Comparison of ENCODE assay signal across 25 cellular contexts in genomic region chr12:85191-85666, GRCh38. TPM values are rescaled to one million over a fixed set of nuclear protein-coding genes. Genes with fewer than 3 reads are reported as not detected.
A peak's percentile ranks its signal among the peaks of the same experiment; 100 is the strongest.
DNase-seq lines count a peak whose midpoint lies in the region; ATAC-seq and TF ChIP-seq lines count a peak whose summit lies in the region.
"Had no signal": no experiment of that assay in that cellular context is flagged by ENCODE, and none has a peak within 500 bp of the region (broad histone marks: within the 10 kb centered on the region; RNA-seq: fewer than 3 reads in every experiment).

No MANE protein-coding gene starts in this region.

- H3K27me3 ChIP-seq in A673 (replicated peaks; ENCODE audit: insufficient read depth, low read depth, low read length, poor library complexity) (no peaks in the 10 kb centered on the region), GM23338 (ENCODE audit: insufficient read depth) (peaks cover 12% of the 10 kb centered on the region; the same call in 1 of the 2 replicates)
- H3K27me3 ChIP-seq: right atrium auricular region had no signal

- H3K4me3 ChIP-seq in A673 (ENCODE audit: low read depth, low read length, poor library complexity, severe bottlenecking) (no peak overlapping the region), GM23338 (no peak overlapping the region)
- H3K4me3 ChIP-seq: gastroesophageal sphincter, left lung, mucosa of descending colon, neural progenitor cell, right atrium auricular region, transverse colon had no signal

- DNase-seq in A673 (ENCODE audit: low spot score), result peak; percentile 63
- DNase-seq in GM23338 (ENCODE audit: low spot score), result no peak
- DNase-seq in NCI-H345 treated with DMSO at 0.1 percent for 48 hours (lab: John Stamatoyannopoulos, UW; ENCODE audit: unreplicated experiment), result peak; percentile 79
- peak in 34 of 42 donors; percentile 4 to 63 (median 40) for DNase-seq in head of caudate nucleus
- no peak for DNase-seq in HuH-7 (ENCODE audit: low spot score)
- DNase-seq in AG20443 (ENCODE audit: low spot score), result no peak
- DNase-seq: ACHN; activated CD8-positive, alpha-beta T cell treated with anti-CD3 and anti-CD28 coated beads for 36 hours; activated naive CD4-positive, alpha-beta T cell treated with anti-CD3 and anti-CD28 coated beads, Interleukin-2, amount 10 ng/mL, durations not matched to agents 7 days and 5 days; activated T-cell treated with anti-CD3 and anti-CD28 coated beads, Interleukin-2, amount 50 U/mL, for 4 hours; CD4-positive, CD25-positive, alpha-beta regulatory T cell; dermis blood vessel endothelial cell; KG1; left lung; mucosa of descending colon; NCI-H524 treated with DMSO at 0.1 percent for 48 hours; OCI-M1; stimulated activated naive B cell treated with anti-CD40 and anti-IgM and Interleukin-4, amounts not matched to agents 10 μg/mL and 1 μg/mL and 100 μg/mL, for 72 hours; T-helper 2 cell; transverse colon had no signal

- no peaks in the 10 kb centered on the region for H3K9me3 ChIP-seq in A673 (ENCODE audit: low read depth, low read length, poor library complexity, severe bottlenecking)
- H3K9me3 ChIP-seq: mucosa of descending colon had no signal

- H3K4me1 ChIP-seq in A673 (ENCODE audit: insufficient read depth, low read length, poor library complexity, severe bottlenecking), result peaks cover 7% of the 10 kb centered on the region
- H3K4me1 ChIP-seq in GM23338 (ENCODE audit: insufficient read depth), result no peaks in the 10 kb centered on the region
- H3K4me1 ChIP-seq: gastroesophageal sphincter, left lung, neural progenitor cell, right atrium auricular region, transverse colon had no signal

- H3K9me3 Mint-ChIP-seq in GM23338, result peaks cover 14% of the 10 kb centered on the region
- H3K9me3 Mint-ChIP-seq: activated T-cell treated with anti-CD3 and anti-CD28 coated beads, Interleukin-2, amount 50 U/mL, for 4 hours had no signal

- no peak overlapping the region for H3K4me3 Mint-ChIP-seq in GM23338
- H3K4me3 Mint-ChIP-seq: activated CD8-positive, alpha-beta T cell treated with anti-CD3 and anti-CD28 coated beads for 36 hours; activated naive CD4-positive, alpha-beta T cell treated with anti-CD3 and anti-CD28 coated beads, Interleukin-2, amount 10 ng/mL, durations not matched to agents 7 days and 5 days; activated T-cell treated with anti-CD3 and anti-CD28 coated beads, Interleukin-2, amount 50 U/mL, for 4 hours; CD4-positive, CD25-positive, alpha-beta regulatory T cell; neural progenitor cell; stimulated activated naive B cell treated with anti-CD40 and anti-IgM and Interleukin-4, amounts not matched to agents 10 μg/mL and 1 μg/mL and 100 μg/mL, for 72 hours had no signal

- peaks cover 4% of the 10 kb centered on the region; the same call in 1 of the 2 replicates for H3K9me2 ChIP-seq in GM23338 (ENCODE audit: insufficient read depth)

- no peaks in the 10 kb centered on the region for H3K79me2 ChIP-seq in GM23338 (replicated peaks; ENCODE audit: insufficient read depth)

- ATAC-seq in GM23338, result peak; percentile 50; the same call in 2 of the 3 replicates
- ATAC-seq in HG03442 (IDR thresholded peaks at IDR 0.05; ENCODE audit: unreplicated experiment), result no peak
- no peak for ATAC-seq in GM21825 (IDR thresholded peaks at IDR 0.05; ENCODE audit: unreplicated experiment)
- ATAC-seq: activated CD8-positive, alpha-beta T cell treated with anti-CD3 and anti-CD28 coated beads for 36 hours; activated T-cell treated with anti-CD3 and anti-CD28 coated beads, Interleukin-2, amount 50 U/mL, for 4 hours; gastroesophageal sphincter; left lung; mucosa of descending colon; stimulated activated naive B cell treated with anti-CD40 and anti-IgM and Interleukin-4, amounts not matched to agents 10 μg/mL and 1 μg/mL and 100 μg/mL, for 72 hours had no signal

- H4K20me1 ChIP-seq in GM23338 (replicated peaks; ENCODE audit: insufficient read depth), result no peaks in the 10 kb centered on the region

- H3K36me3 ChIP-seq in A673 (ENCODE audit: insufficient read depth, low read length, poor library complexity, severe bottlenecking) (no peaks in the 10 kb centered on the region), GM23338 (ENCODE audit: insufficient read depth) (no peaks in the 10 kb centered on the region)
- H3K36me3 ChIP-seq: gastroesophageal sphincter, left lung, neural progenitor cell, right atrium auricular region, transverse colon had no signal

- CTCF ChIA-PET in A673 (lab: Charles Lee), result no interaction called here

- H3K27ac Mint-ChIP-seq in GM23338, result no peak overlapping the region
- H3K27ac Mint-ChIP-seq: activated CD8-positive, alpha-beta T cell treated with anti-CD3 and anti-CD28 coated beads for 36 hours; activated naive CD4-positive, alpha-beta T cell treated with anti-CD3 and anti-CD28 coated beads, Interleukin-2, amount 10 ng/mL, durations not matched to agents 7 days and 5 days; CD4-positive, CD25-positive, alpha-beta regulatory T cell; neural progenitor cell; stimulated activated naive B cell treated with anti-CD40 and anti-IgM and Interleukin-4, amounts not matched to agents 10 μg/mL and 1 μg/mL and 100 μg/mL, for 72 hours had no signal

- no peaks in the 10 kb centered on the region for H3K36me3 Mint-ChIP-seq in GM23338 (ENCODE audit: low read depth)
- H3K36me3 Mint-ChIP-seq: activated naive CD4-positive, alpha-beta T cell treated with anti-CD3 and anti-CD28 coated beads, Interleukin-2, amount 10 ng/mL, durations not matched to agents 7 days and 5 days; CD4-positive, CD25-positive, alpha-beta regulatory T cell; neural progenitor cell had no signal

- TF ChIP-seq CTCF in A673 (conservative IDR thresholded peaks at IDR 0.05; ENCODE audit: low read depth, low read length) (no peak), GM23338 (conservative IDR thresholded peaks at IDR 0.05; ENCODE audit: low read depth in 2 of 2) (no peak)

- no peak overlapping the region for H3K4me2 ChIP-seq in GM23338
- H3K4me2 ChIP-seq: neural progenitor cell had no signal

- intact Hi-C loops in A673 (cut with micrococcal nuclease; ENCODE audit: unreplicated experiment) (no loop called here), head of caudate nucleus (cut with DNase I) (no loop called here)

- H3K27ac ChIP-seq in A673 (ENCODE audit: low read depth, low read length, poor library complexity, severe bottlenecking) (no peak overlapping the region), GM23338 (ENCODE audit: low read depth) (no peak overlapping the region)
- H3K27ac ChIP-seq: gastroesophageal sphincter, left lung, neural progenitor cell, right atrium auricular region, transverse colon had no signal

- H3F3A ChIP-seq in GM23338 (replicated peaks; ENCODE audit: low read depth), result no peaks in the 10 kb centered on the region

- no peak overlapping the region for H2AFZ ChIP-seq in GM23338
- H2AFZ ChIP-seq: neural progenitor cell had no signal

- H3K27me3 Mint-ChIP-seq in GM23338 (ENCODE audit: insufficient read depth, low read depth, poor library complexity), result peaks cover 3% of the 10 kb centered on the region

- POLR2A ChIA-PET in A673 (lab: Charles Lee; ENCODE audit: low non-redundant PET), result interaction anchor here (0.7 kb wide), 1 partner anchor 153 kb away, joined by 3 read pairs; no protein-coding TSS in a partner anchor

- H3K4me1 Mint-ChIP-seq in GM23338, result peaks cover 9% of the 10 kb centered on the region
- H3K4me1 Mint-ChIP-seq: activated naive CD4-positive, alpha-beta T cell treated with anti-CD3 and anti-CD28 coated beads, Interleukin-2, amount 10 ng/mL, durations not matched to agents 7 days and 5 days; CD4-positive, CD25-positive, alpha-beta regulatory T cell; stimulated activated naive B cell treated with anti-CD40 and anti-IgM and Interleukin-4, amounts not matched to agents 10 μg/mL and 1 μg/mL and 100 μg/mL, for 72 hours had no signal

- no TSS peak for BruUV-seq in A673 (replicated peaks; lab: Mats Ljungman, UMichigan)

RNA-seq across cellular contexts. Expression of gene IQSEC3, which starts 18.7 kb away (rescaled TPM):
- total RNA-seq in A673 (2021), result not detected in 2 replicates
- 2.1 and 3.8 TPM in 2 replicates for total RNA-seq in GM23338 (2014; rRNA removed; shearing (Covaris generic))
- 3.3 and 3.6 TPM in 2 replicates for polyA plus RNA-seq in GM23338 (2016; fragmentation: Nextera tagmentation; extraction: Ambion mirVana)

Comparison
In these comparisons a context has a peak if more than half of its experiments do, and no peak if none do; other contexts are left out.
1. DNase-seq: peak in A673 (single experiment), NCI-H345 treated with DMSO at 0.1 percent for 48 hours (single experiment) and head of caudate nucleus (34 of 42); none in GM23338 (single experiment), HuH-7 (single experiment) and AG20443 (single experiment).